In the genomic region with DNA sequence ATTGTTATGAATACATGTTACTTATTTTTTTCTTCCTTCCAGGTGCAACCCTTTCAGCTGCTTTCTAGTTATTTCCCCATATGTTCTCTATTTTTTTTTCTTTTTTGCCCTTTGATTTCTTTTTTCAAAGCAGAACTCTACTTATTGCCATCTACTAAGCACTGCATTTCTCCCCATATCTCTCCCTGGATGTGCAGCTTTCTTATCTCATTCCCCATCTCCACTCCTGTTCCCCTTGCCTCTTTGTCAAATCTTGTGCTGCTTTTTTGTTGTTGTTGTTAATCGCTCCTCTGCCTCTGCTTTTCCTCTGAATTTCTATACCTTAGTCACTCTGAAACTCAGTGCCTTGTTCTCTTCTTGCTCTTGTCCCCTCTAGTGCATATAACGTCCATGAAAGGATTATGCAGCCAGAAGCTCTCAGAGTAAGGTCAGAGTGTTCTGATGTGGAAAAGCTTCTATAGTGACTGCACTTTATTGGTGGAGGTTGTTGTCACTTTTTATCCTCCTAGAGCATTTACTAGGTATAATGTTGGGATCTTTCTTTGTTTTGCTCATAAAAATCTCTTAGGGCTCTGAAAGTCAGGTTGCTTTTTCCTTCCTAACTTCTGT, we compare ENCODE assay signal across 12 cellular contexts.
"Had no signal": no experiment of that assay in that cellular context is flagged by ENCODE, and none has a peak within 500 bp of the region (broad histone marks: within the 10 kb centered on the region; RNA-seq: fewer than 3 reads in every experiment).

No MANE protein-coding gene starts in this region.

- H3K4me1 ChIP-seq: upper lobe of left lung had no signal

- H3K4me3 ChIP-seq: upper lobe of left lung had no signal

- DNase-seq: activated CD4-positive, CD25-positive, alpha-beta regulatory T cell treated with anti-CD3 and anti-CD28 coated beads, Interleukin-2, amount 50 U/mL, for 72 hours; activated naive CD8-positive, alpha-beta T cell treated with anti-CD3 and anti-CD28 coated beads for 36 hours; brain microvascular endothelial cell; cortex of kidney; effector memory CD4-positive, alpha-beta T cell; foreskin melanocyte; left colon; naive B cell; stimulated activated naive CD8-positive, alpha-beta T cell treated with anti-CD3 and anti-CD28 coated beads, Interleukin-15, Interleukin-2, amounts not matched to agents 100 U/mL and 50 U/mL, for 24 hours; T-cell; T-helper 9 cell; upper lobe of left lung had no signal

- ATAC-seq: left colon; stimulated activated naive CD8-positive, alpha-beta T cell treated with anti-CD3 and anti-CD28 coated beads, Interleukin-15, Interleukin-2, amounts not matched to agents 100 U/mL and 50 U/mL, for 24 hours; T-cell had no signal

- H3K9me3 ChIP-seq: upper lobe of left lung had no signal

- H3K27me3 ChIP-seq: brain microvascular endothelial cell, upper lobe of left lung had no signal

- H3K36me3 ChIP-seq: brain microvascular endothelial cell, upper lobe of left lung had no signal

- H3K27ac ChIP-seq: brain microvascular endothelial cell, upper lobe of left lung had no signal
